Comparison of ENCODE assay signal across 25 cellular contexts in the genomic region with DNA sequence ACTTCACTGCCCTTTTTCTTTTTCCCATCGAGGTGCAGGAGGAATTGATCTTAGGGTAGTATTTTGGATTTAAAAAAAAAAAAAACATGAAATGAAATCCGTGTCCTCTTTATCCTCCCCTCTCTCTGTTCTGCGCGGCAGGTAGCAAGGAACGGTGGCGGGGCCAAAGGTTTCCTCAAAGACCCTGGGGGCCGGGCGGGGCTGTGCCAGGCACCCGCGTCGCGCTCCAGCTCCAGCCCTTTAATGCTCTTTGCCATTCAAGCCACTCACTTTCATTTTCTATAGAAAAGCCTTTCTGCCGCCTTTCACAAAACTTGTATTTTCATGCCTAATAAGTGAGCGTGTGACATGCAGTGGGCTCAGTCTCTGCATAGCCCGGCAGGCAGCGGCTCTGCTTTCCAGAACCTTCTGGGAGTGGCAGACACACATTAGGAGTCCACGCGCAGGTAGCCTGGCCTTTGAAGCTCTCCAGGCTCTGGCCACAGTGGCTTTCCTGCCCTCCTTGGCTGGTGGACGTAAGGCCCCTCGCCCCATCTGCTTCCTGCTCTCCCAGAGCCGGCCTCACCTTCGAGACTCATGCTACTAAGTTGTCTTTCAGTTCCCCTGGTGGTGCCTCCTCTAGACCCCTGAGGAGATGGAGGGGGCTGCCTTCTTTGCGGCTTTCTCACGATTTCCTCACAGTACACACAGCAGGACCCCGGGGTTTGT. TPM values are rescaled to one million over a fixed set of nuclear protein-coding genes. Genes with fewer than 3 reads are reported as not detected.
DNase-seq lines count a peak whose midpoint lies in the region; ATAC-seq, FAIRE-seq and TF ChIP-seq lines count a peak whose summit lies in the region.
"Had no signal": no experiment of that assay in that cellular context is flagged by ENCODE, and none has a peak within 500 bp of the region (broad histone marks: within the 10 kb centered on the region; RNA-seq: fewer than 3 reads in every experiment).

No MANE protein-coding gene starts in this region.

- no peak for TF ChIP-seq CTCF in WTC11 (IDR thresholded peaks at IDR 0.05)

- DNase-seq in H7 (peak; percentile 56), astrocyte of the hippocampus (ENCODE audit: low read depth, low spot score) (peak; percentile 29), medulla oblongata (ENCODE audit: extremely low spot score) (peak; percentile 50), small intestine (peak; percentile 43), SKM-1 treated with dmso at 0.1 percent for 144 hours (lab: John Stamatoyannopoulos, UW; ENCODE audit: unreplicated experiment) (no peak), WTC11 (ENCODE audit: low spot score) (no peak)
- no peak for DNase-seq in activated CD4-positive, CD25-positive, alpha-beta regulatory T cell (lab: John Stamatoyannopoulos, UW)
- DNase-seq: activated CD4-positive, alpha-beta memory T cell treated with anti-CD3 and anti-CD28 coated beads, Interleukin-2, amount 10 ng/mL, durations not matched to agents 7 days and 5 days; activated CD4-positive, alpha-beta T cell treated with anti-CD3 and anti-CD28 coated beads for 1 hour; activated CD8-positive, alpha-beta memory T cell treated with anti-CD3 and anti-CD28 coated beads, Interleukin-2, amount 50 U/mL, for 4 hours; activated naive CD4-positive, alpha-beta T cell treated with anti-CD3 and anti-CD28 coated beads, Interleukin-2, amount 50 U/mL, for 16 hours; cerebellar nuclear complex; immature natural killer cell; MG63; NCI-H1105; NCI-H1930; Right ventricle myocardium superior; stimulated activated naive CD4-positive, alpha-beta T cell; testis had no signal

- peaks cover 63% of the 10 kb centered on the region for H3K4me1 Mint-ChIP-seq in WTC11
- H3K4me1 Mint-ChIP-seq: activated CD4-positive, alpha-beta memory T cell treated with anti-CD3 and anti-CD28 coated beads, Interleukin-2, amount 10 ng/mL, durations not matched to agents 7 days and 5 days; immature natural killer cell had no signal

- peaks cover 7 to 17% of the 10 kb centered on the region in 2 donors for H3K4me1 ChIP-seq in small intestine (ENCODE audit: control insufficient read depth in 2 of 2, insufficient read depth in 1 of 2, low read depth in 1 of 2, low read length in 1 of 2)
- H3K4me1 ChIP-seq: testis had no signal

- POLR2A ChIA-PET in WTC11 (lab: Charles Lee), result no interaction called here

- WGBS in small intestine, 3 donors, result 21 to 68% (median 41%) methylated on average over 22 to 25 of the region's 25 CpGs

- peaks cover 3% of the 10 kb centered on the region for H3K36me3 Mint-ChIP-seq in WTC11
- H3K36me3 Mint-ChIP-seq: immature natural killer cell had no signal

- CTCF ChIA-PET in WTC11 (lab: Charles Lee), result no interaction called here

- H3K27me3 Mint-ChIP-seq in WTC11 (ENCODE audit: low read depth), result no peaks in the 10 kb centered on the region
- H3K27me3 Mint-ChIP-seq: activated CD4-positive, alpha-beta memory T cell treated with anti-CD3 and anti-CD28 coated beads, Interleukin-2, amount 10 ng/mL, durations not matched to agents 7 days and 5 days had no signal

- no peak overlapping the region; the same call in 1 of the 2 replicates for H3K27ac Mint-ChIP-seq in WTC11
- H3K27ac Mint-ChIP-seq: activated CD4-positive, alpha-beta memory T cell treated with anti-CD3 and anti-CD28 coated beads, Interleukin-2, amount 10 ng/mL, durations not matched to agents 7 days and 5 days; immature natural killer cell had no signal

- no peak; the same call in 1 of the 2 replicates for ATAC-seq in WTC11
- ATAC-seq: GM12878, HCT116, left lobe of liver had no signal

- H3K27me3 ChIP-seq in H7 (ENCODE audit: control insufficient read depth, insufficient read depth, low read length) (no peaks in the 10 kb centered on the region), small intestine (ENCODE audit: control insufficient read depth in 2 of 2, insufficient read depth in 2 of 2, low read length in 2 of 2) (no peaks in the 10 kb centered on the region)
- H3K27me3 ChIP-seq: MG63, testis, vagina had no signal

- FAIRE-seq in small intestine (lab: Jason Lieb, UNC), result no peak
- FAIRE-seq: GM12878 had no signal

- H3K4me3 ChIP-seq in H7 (ENCODE audit: insufficient read depth, low read depth, low read length), result no peak overlapping the region
- H3K4me3 ChIP-seq in small intestine (ENCODE audit: low read depth in 1 of 2, low read length in 2 of 2), result peak overlapping the region in 1 of 2 donors; percentile 34
- H3K4me3 ChIP-seq: GM12878, MG63, testis, vagina had no signal

- no peak overlapping the region for H3K4me3 Mint-ChIP-seq in WTC11
- H3K4me3 Mint-ChIP-seq: activated CD4-positive, alpha-beta memory T cell treated with anti-CD3 and anti-CD28 coated beads, Interleukin-2, amount 10 ng/mL, durations not matched to agents 7 days and 5 days; brain; immature natural killer cell had no signal

- H3K27ac ChIP-seq in small intestine (ENCODE audit: low read depth in 1 of 2, low read length in 1 of 2), result peak overlapping the region in 1 of 2 donors; percentile 62
- H3K27ac ChIP-seq: KMS-11, testis, vagina had no signal

- H3K9me3 ChIP-seq in small intestine (ENCODE audit: control insufficient read depth, low read depth), result no peaks in the 10 kb centered on the region
- H3K9me3 ChIP-seq: MG63, testis, vagina had no signal

- no peaks in the 10 kb centered on the region for H3K36me3 ChIP-seq in H7 (replicated peaks; ENCODE audit: control insufficient read depth, insufficient read depth, low read length)
- no peaks in the 10 kb centered on the region for H3K36me3 ChIP-seq in small intestine (ENCODE audit: control insufficient read depth in 2 of 2, insufficient read depth in 2 of 2, low read length in 2 of 2)
- H3K36me3 ChIP-seq: MG63, vagina had no signal

- peaks cover 2% of the 10 kb centered on the region for H3K9me3 Mint-ChIP-seq in WTC11
- H3K9me3 Mint-ChIP-seq: activated CD4-positive, alpha-beta memory T cell treated with anti-CD3 and anti-CD28 coated beads, Interleukin-2, amount 10 ng/mL, durations not matched to agents 7 days and 5 days had no signal

TF ChIP-seq in WTC11, 78 proteins besides CTCF, POLR2A, EP300 and RAD21:
- no peak for TF ChIP-seq MXD4 (CRISPR knock-in tag; IDR thresholded peaks at IDR 0.05; ENCODE audit: borderline replicate concordance)
- no peak for TF ChIP-seq JUN (CRISPR knock-in tag; IDR thresholded peaks at IDR 0.05)
- TF ChIP-seq JAZF1 (CRISPR knock-in tag; IDR thresholded peaks at IDR 0.05), result no peak
- TF ChIP-seq SMAD4 (CRISPR knock-in tag; IDR thresholded peaks at IDR 0.05), result no peak
- TF ChIP-seq KAT7 (CRISPR knock-in tag; IDR thresholded peaks at IDR 0.05; ENCODE audit: borderline replicate concordance), result no peak
- TF ChIP-seq ZNF317 (CRISPR knock-in tag; IDR thresholded peaks at IDR 0.05; ENCODE audit: borderline replicate concordance, low read depth), result no peak
- TF ChIP-seq, protein P1, sequence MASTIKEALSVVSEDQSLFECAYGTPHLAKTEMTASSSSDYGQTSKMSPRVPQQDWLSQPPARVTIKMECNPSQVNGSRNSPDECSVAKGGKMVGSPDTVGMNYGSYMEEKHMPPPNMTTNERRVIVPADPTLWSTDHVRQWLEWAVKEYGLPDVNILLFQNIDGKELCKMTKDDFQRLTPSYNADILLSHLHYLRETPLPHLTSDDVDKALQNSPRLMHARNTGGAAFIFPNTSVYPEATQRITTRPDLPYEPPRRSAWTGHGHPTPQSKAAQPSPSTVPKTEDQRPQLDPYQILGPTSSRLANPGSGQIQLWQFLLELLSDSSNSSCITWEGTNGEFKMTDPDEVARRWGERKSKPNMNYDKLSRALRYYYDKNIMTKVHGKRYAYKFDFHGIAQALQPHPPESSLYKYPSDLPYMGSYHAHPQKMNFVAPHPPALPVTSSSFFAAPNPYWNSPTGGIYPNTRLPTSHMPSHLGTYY (CRISPR knock-in tag; IDR thresholded peaks at IDR 0.05), result no peak
- TF ChIP-seq, protein P2, sequence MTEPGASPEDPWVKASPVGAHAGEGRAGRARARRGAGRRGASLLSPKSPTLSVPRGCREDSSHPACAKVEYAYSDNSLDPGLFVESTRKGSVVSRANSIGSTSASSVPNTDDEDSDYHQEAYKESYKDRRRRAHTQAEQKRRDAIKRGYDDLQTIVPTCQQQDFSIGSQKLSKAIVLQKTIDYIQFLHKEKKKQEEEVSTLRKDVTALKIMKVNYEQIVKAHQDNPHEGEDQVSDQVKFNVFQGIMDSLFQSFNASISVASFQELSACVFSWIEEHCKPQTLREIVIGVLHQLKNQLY (CRISPR knock-in tag; IDR thresholded peaks at IDR 0.05), result no peak
TF ChIP-seq in WTC11: peak in this region for 0.

RNA-seq across cellular contexts. Expression of a gene that starts 41.7 kb away (rescaled TPM):
- 12.6 and 17.1 TPM in 2 replicates for total RNA-seq in H7 (2014; rRNA removed; shearing (Covaris generic))
- polyA plus RNA-seq in small intestine, result 10 to 100 TPM in 2 of 3 donors, 1 to 10 TPM in 1; 9.8 to 15.6 (median 15.4) TPM
- total RNA-seq in WTC11 (2021), result 46.2 to 49.3 TPM (median 49.1 TPM) in 3 replicates

Comparison
In these comparisons a context has a peak if more than half of its experiments do, and no peak if none do; other contexts are left out.
1. DNase-seq: peak in H7 (single experiment), astrocyte of the hippocampus (single experiment), medulla oblongata (single experiment) and small intestine (single experiment); none in activated CD4-positive, CD25-positive, alpha-beta regulatory T cell (0 of 4), SKM-1 treated with dmso at 0.1 percent for 144 hours (single experiment) and WTC11 (single experiment).